34 cellular contexts compared by ENCODE assay signal in genomic region chr12:114733919-114734318, GRCh38. TPM values are rescaled to one million over a fixed set of nuclear protein-coding genes. Genes with fewer than 3 reads are reported as not detected.
"Had no signal": no experiment of that assay in that cellular context is flagged by ENCODE, and none has a peak within 500 bp of the region (broad histone marks: within the 10 kb centered on the region; RNA-seq: fewer than 3 reads in every experiment).

No MANE protein-coding gene starts in this region.

- H3K4me3 Mint-ChIP-seq: activated B cell treated with CpG ODN at 0.5 μM for 24 hours; activated CD4-positive, alpha-beta memory T cell treated with anti-CD3 and anti-CD28 coated beads for 36 hours; activated naive CD4-positive, alpha-beta T cell treated with anti-CD3 and anti-CD28 coated beads for 36 hours; activated T-cell treated with anti-CD3 and anti-CD28 coated beads, Interleukin-2, amount 50 U/mL, for 4 hours; activated T-helper 1 cell treated with anti-CD3 and anti-CD28 coated beads, Interleukin-12 subunit alpha, Interleukin-12 subunit beta, Interleukin-2, Interleukin-4 antibody, amounts not matched to agents 30 ng/mL and 10 ng/mL and 1 ng/mL, durations not matched to agents 14 hours and 24 hours and 36 hours had no signal

- H3K27me3 ChIP-seq: adrenal gland, breast epithelium, Peyer's patch had no signal

- H3K4me3 ChIP-seq: adrenal gland, body of pancreas, breast epithelium, Peyer's patch had no signal

- DNase-seq: activated B cell treated with CpG ODN at 0.5 μM for 24 hours; activated CD4-positive, alpha-beta memory T cell treated with anti-CD3 and anti-CD28 coated beads for 36 hours; activated CD4-positive, alpha-beta T cell treated with anti-CD3 and anti-CD28 coated beads for 4 hours; activated CD4-positive, alpha-beta T cell treated with anti-CD3 and anti-CD28 coated beads, Interleukin-2, amount 50 U/mL, for 1 hour; activated CD4-positive, CD25-positive, alpha-beta regulatory T cell treated with anti-CD3 and anti-CD28 coated beads, Interleukin-2, amount 50 U/mL, for 72 hours; activated CD8-positive, alpha-beta memory T cell treated with anti-CD3 and anti-CD28 coated beads, Interleukin-2, amount 50 U/mL, for 4 hours; activated gamma-delta T cell treated with Interleukin-2 at 50 U/mL for 16 hours; activated naive CD4-positive, alpha-beta T cell treated with anti-CD3 and anti-CD28 coated beads for 36 hours; activated T-cell treated with anti-CD3 and anti-CD28 coated beads for 4 hours; activated T-cell treated with anti-CD3 and anti-CD28 coated beads, Interleukin-2, amount 50 U/mL, for 4 hours; adrenal gland; body of pancreas; NCI-H1092 treated with DMSO at 0.1 percent for 48 hours; NCI-H146; NCI-H187; NCI-H2029 treated with DMSO at 0.1 percent for 48 hours; NCI-H2107; NCI-H2171; NCI-H510A; NCI-H526; NCI-H748 treated with DMSO at 0.1 percent for 48 hours; NK-92 treated with Interleukin-12 subunit alpha and Interleukin-12 subunit beta, amount 100 ng/mL, for 24 hours; PC-3; Peyer's patch; RPMI8226; SIG-M5; T-helper 1 cell; T-helper 2 cell; T-helper 9 cell had no signal

- H3K9me3 ChIP-seq: adrenal gland, body of pancreas, breast epithelium, Peyer's patch had no signal

- H3K9me3 Mint-ChIP-seq: activated B cell treated with CpG ODN at 0.5 μM for 24 hours; activated CD4-positive, alpha-beta memory T cell treated with anti-CD3 and anti-CD28 coated beads for 36 hours; activated naive CD4-positive, alpha-beta T cell treated with anti-CD3 and anti-CD28 coated beads for 36 hours; activated naive CD4-positive, alpha-beta T cell treated with anti-CD3 and anti-CD28 coated beads, Interleukin-2, amount 50 U/mL, for 72 hours; activated T-cell treated with anti-CD3 and anti-CD28 coated beads, Interleukin-2, amount 50 U/mL, for 4 hours; activated T-helper 1 cell treated with anti-CD3 and anti-CD28 coated beads, Interleukin-12 subunit alpha, Interleukin-12 subunit beta, Interleukin-2, Interleukin-4 antibody, amounts not matched to agents 30 ng/mL and 10 ng/mL and 1 ng/mL, durations not matched to agents 14 hours and 24 hours and 36 hours had no signal

- H3K4me1 ChIP-seq: breast epithelium had no signal

- H3K27ac Mint-ChIP-seq: activated B cell treated with CpG ODN at 0.5 μM for 24 hours; activated CD4-positive, alpha-beta memory T cell treated with anti-CD3 and anti-CD28 coated beads for 36 hours; activated naive CD4-positive, alpha-beta T cell treated with anti-CD3 and anti-CD28 coated beads for 36 hours; activated naive CD4-positive, alpha-beta T cell treated with anti-CD3 and anti-CD28 coated beads, Interleukin-2, amount 50 U/mL, for 72 hours; activated T-helper 1 cell treated with anti-CD3 and anti-CD28 coated beads, Interleukin-12 subunit alpha, Interleukin-12 subunit beta, Interleukin-2, Interleukin-4 antibody, amounts not matched to agents 30 ng/mL and 10 ng/mL and 1 ng/mL, durations not matched to agents 14 hours and 24 hours and 36 hours had no signal

- H3K27ac ChIP-seq: body of pancreas, breast epithelium, Peyer's patch, VCaP had no signal

- H3K4me1 Mint-ChIP-seq: activated B cell treated with CpG ODN at 0.5 μM for 24 hours had no signal

- H3K36me3 ChIP-seq: adrenal gland, breast epithelium, Peyer's patch had no signal

- H3K36me3 Mint-ChIP-seq: activated CD4-positive, alpha-beta memory T cell treated with anti-CD3 and anti-CD28 coated beads for 36 hours had no signal

- ATAC-seq: activated naive CD4-positive, alpha-beta T cell treated with anti-CD3 and anti-CD28 coated beads, Interleukin-2, amount 50 U/mL, for 72 hours; activated T-cell treated with anti-CD3 and anti-CD28 coated beads, Interleukin-2, amount 50 U/mL, for 4 hours; body of pancreas; PC-3; SK-N-SH treated with all-trans-retinoic acid at 6 μM for 48 hours had no signal

RNA-seq across cellular contexts. Expression of gene TBX3, which starts 49.9 kb away (rescaled TPM):
- total RNA-seq: activated B cell treated with CpG ODN at 0.5 μM for 24 hours; activated CD4-positive, alpha-beta memory T cell treated with anti-CD3 and anti-CD28 coated beads for 36 hours; activated naive CD4-positive, alpha-beta T cell treated with anti-CD3 and anti-CD28 coated beads for 36 hours; activated naive CD4-positive, alpha-beta T cell treated with anti-CD3 and anti-CD28 coated beads, Interleukin-2, amount 50 U/mL, for 72 hours; activated T-helper 1 cell treated with anti-CD3 and anti-CD28 coated beads, Interleukin-12 subunit alpha, Interleukin-12 subunit beta, Interleukin-2, Interleukin-4 antibody, amounts not matched to agents 30 ng/mL and 10 ng/mL and 1 ng/mL, durations not matched to agents 14 hours and 24 hours and 36 hours had no signal
